8 cellular contexts compared by ENCODE assay signal in genomic region chr7:130891254-130892094, GRCh38.
DNase-seq lines count a peak whose midpoint lies in the region; ATAC-seq, FAIRE-seq and TF ChIP-seq lines count a peak whose summit lies in the region.

No MANE protein-coding gene starts in this region.

- peaks cover 0 to 26% (median 5%) of the 10 kb centered on the region in 3 donors for H3K27me3 Mint-ChIP-seq in immature natural killer cell (ENCODE audit: low read depth in 3 of 3)

- H3K27ac ChIP-seq in RWPE1 (peak overlapping the region; percentile 98), esophagus (ENCODE audit: low read depth in 2 of 2, low read length in 1 of 2) (peak overlapping the region; percentile 94 to 96), pancreas (peak overlapping the region in 2 of 4 donors; percentile 58 to 61)

- WGBS in esophagus, 2 donors: 27 to 34% methylated on average over 13 of the region's 15 CpGs
- WGBS in pancreas, 2 donors: 60% methylated on average over 13 of the region's 15 CpGs

- ATAC-seq in pancreas: peak in 3 of 4 donors; percentile 14 to 47 (median 41)
- no peak for ATAC-seq in mucosa of descending colon

- H3K4me3 ChIP-seq in esophagus (ENCODE audit: low read depth in 1 of 2, low read length in 2 of 2): no peak overlapping the region
- no peak overlapping the region for H3K4me3 ChIP-seq in pancreas
- H3K4me3 ChIP-seq in mucosa of descending colon: no peak overlapping the region

- POLR2A ChIA-PET in RWPE1 (lab: Yijun Ruan, JAX; ENCODE audit: low non-redundant PET): no interaction called here

- intact Hi-C loops in pancreas (cut with DNase I): no loop called here
- intact Hi-C loops in mucosa of descending colon (cut with DNase I, micrococcal nuclease): loop anchor here (10.0 kb wide), 1 partner anchor 153 kb away; no protein-coding TSS in a partner anchor

- H3K4me3 Mint-ChIP-seq in immature natural killer cell: no peak overlapping the region

- no peak for FAIRE-seq in pancreas (lab: Jason Lieb, UNC)

- H3K4me1 Mint-ChIP-seq in immature natural killer cell: peaks cover 41 to 70% of the 10 kb centered on the region in 2 donors

- H3K36me3 Mint-ChIP-seq in immature natural killer cell: peaks cover 0 to 34% (median 4%) of the 10 kb centered on the region in 3 donors

- H3K36me3 ChIP-seq in esophagus (ENCODE audit: control insufficient read depth in 2 of 2, insufficient read depth in 2 of 2, low read length in 1 of 2): peaks cover 3 to 6% of the 10 kb centered on the region in 2 donors
- no peaks in the 10 kb centered on the region for H3K36me3 ChIP-seq in pancreas
- peaks cover 4% of the 10 kb centered on the region for H3K36me3 ChIP-seq in mucosa of descending colon (ENCODE audit: low read depth)

- H3K27me3 ChIP-seq in esophagus (ENCODE audit: control insufficient read depth in 1 of 2, insufficient read depth in 2 of 2, low read length in 2 of 2): no peaks in the 10 kb centered on the region
- H3K27me3 ChIP-seq in pancreas: no peaks in the 10 kb centered on the region

- H3K4me1 ChIP-seq in esophagus (ENCODE audit: control insufficient read depth in 2 of 2, insufficient read depth in 2 of 2, low read length in 1 of 2) (peaks cover 15 to 19% of the 10 kb centered on the region in 2 donors), pancreas (peaks cover 0 to 37% (median 11%) of the 10 kb centered on the region in 3 donors), mucosa of descending colon (ENCODE audit: low read depth) (peaks cover 69% of the 10 kb centered on the region)

- peak overlapping the region in 1 of 6 donors; percentile 46 for H3K27ac Mint-ChIP-seq in immature natural killer cell

- no peak for TF ChIP-seq CTCF in RWPE1 (conservative IDR thresholded peaks at IDR 0.05; ENCODE audit: low read depth)
- TF ChIP-seq CTCF in pancreas (IDR thresholded peaks at IDR 0.05): no peak
- TF ChIP-seq CTCF in mucosa of descending colon (IDR thresholded peaks at IDR 0.05): no peak

- H3K9me3 Mint-ChIP-seq in immature natural killer cell: peaks cover 0 to 1% (median 0%) of the 10 kb centered on the region in 6 donors

- CTCF ChIA-PET in RWPE1 (lab: Yijun Ruan, JAX): interaction anchor here (0.6 to 1.2 kb wide), 2 partner anchors 149 to 642 kb away, joined by 3 to 4 read pairs; no protein-coding TSS in a partner anchor

- H3K9me3 ChIP-seq in esophagus (ENCODE audit: control insufficient read depth in 2 of 2, insufficient read depth in 1 of 2, low read depth in 1 of 2, low read length in 1 of 2) (peaks cover 0 to 2% of the 10 kb centered on the region in 2 donors), pancreas (no peaks in the 10 kb centered on the region), mucosa of descending colon (no peaks in the 10 kb centered on the region)

- DNase-seq in AG20443 (ENCODE audit: low spot score) (peak; percentile 72), RWPE1 (ENCODE audit: low spot score) (peak; percentile 53), pancreas (no peak), mucosa of descending colon (no peak), immature natural killer cell (no peak), HuH-7.5 (ENCODE audit: low spot score) (no peak), NCI-H1417 (lab: John Stamatoyannopoulos, UW) (no peak)

Comparison
In these comparisons a context has a peak if more than half of its experiments do, and no peak if none do; other contexts are left out.
1. DNase-seq: peak in AG20443 (single experiment) and RWPE1 (single experiment); none in pancreas (0 of 6), mucosa of descending colon (0 of 3), immature natural killer cell (0 of 3), HuH-7.5 (single experiment) and NCI-H1417 (0 of 3).
2. intact Hi-C loops: an anchor here in mucosa of descending colon (10.0 kb wide); none called in pancreas.